In genomic region chr17:59786536-59787319, GRCh38 we compare ENCODE assay signal across 1 cellular context.
TF ChIP-seq lines count a peak whose summit lies in the region.

No MANE protein-coding gene starts in this region.

TF ChIP-seq in HepG2, 621 proteins besides CTCF, POLR2A, EP300 and RAD21 (continued from another document and continues in another):
- TF ChIP-seq, protein P1, sequence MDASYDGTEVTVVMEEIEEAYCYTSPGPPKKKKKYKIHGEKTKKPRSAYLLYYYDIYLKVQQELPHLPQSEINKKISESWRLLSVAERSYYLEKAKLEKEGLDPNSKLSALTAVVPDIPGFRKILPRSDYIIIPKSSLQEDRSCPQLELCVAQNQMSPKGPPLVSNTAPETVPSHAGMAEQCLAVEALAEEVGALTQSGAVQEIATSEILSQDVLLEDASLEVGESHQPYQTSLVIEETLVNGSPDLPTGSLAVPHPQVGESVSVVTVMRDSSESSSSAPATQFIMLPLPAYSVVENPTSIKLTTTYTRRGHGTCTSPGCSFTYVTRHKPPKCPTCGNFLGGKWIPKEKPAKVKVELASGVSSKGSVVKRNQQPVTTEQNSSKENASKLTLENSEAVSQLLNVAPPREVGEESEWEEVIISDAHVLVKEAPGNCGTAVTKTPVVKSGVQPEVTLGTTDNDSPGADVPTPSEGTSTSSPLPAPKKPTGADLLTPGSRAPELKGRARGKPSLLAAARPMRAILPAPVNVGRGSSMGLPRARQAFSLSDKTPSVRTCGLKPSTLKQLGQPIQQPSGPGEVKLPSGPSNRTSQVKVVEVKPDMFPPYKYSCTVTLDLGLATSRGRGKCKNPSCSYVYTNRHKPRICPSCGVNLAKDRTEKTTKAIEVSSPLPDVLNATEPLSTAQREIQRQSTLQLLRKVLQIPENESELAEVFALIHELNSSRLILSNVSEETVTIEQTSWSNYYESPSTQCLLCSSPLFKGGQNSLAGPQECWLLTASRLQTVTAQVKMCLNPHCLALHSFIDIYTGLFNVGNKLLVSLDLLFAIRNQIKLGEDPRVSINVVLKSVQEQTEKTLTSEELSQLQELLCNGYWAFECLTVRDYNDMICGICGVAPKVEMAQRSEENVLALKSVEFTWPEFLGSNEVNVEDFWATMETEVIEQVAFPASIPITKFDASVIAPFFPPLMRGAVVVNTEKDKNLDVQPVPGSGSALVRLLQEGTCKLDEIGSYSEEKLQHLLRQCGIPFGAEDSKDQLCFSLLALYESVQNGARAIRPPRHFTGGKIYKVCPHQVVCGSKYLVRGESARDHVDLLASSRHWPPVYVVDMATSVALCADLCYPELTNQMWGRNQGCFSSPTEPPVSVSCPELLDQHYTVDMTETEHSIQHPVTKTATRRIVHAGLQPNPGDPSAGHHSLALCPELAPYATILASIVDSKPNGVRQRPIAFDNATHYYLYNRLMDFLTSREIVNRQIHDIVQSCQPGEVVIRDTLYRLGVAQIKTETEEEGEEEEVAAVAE (CRISPR knock-in tag; IDR thresholded peaks at IDR 0.05; ENCODE audit: borderline replicate concordance) = peak; percentile 96
- TF ChIP-seq SKI (IDR thresholded peaks at IDR 0.05; ENCODE audit: partially characterized antibody) (peak; percentile 91), ZNF790 (CRISPR knock-in tag; IDR thresholded peaks at IDR 0.05; ENCODE audit: borderline replicate concordance) (no peak; the same call in 1 of the 2 replicates), ZNF709 (CRISPR knock-in tag; IDR thresholded peaks at IDR 0.05) (no peak), ZNF567 (CRISPR knock-in tag; IDR thresholded peaks at IDR 0.05; ENCODE audit: borderline replicate concordance) (no peak), HMG20B (CRISPR knock-in tag; conservative IDR thresholded peaks at IDR 0.05) (peak; percentile 93), ARID2 (CRISPR knock-in tag; IDR thresholded peaks at IDR 0.05; ENCODE audit: borderline replicate concordance) (peak; percentile 97), ZNF121 (CRISPR knock-in tag; IDR thresholded peaks at IDR 0.05) (peak; percentile 53; the same call in 1 of the 2 replicates), EED (CRISPR knock-in tag; IDR thresholded peaks at IDR 0.05) (no peak), ZMAT3 (CRISPR knock-in tag; conservative IDR thresholded peaks at IDR 0.05) (peak; percentile 91), SNAPC5 (CRISPR knock-in tag; IDR thresholded peaks at IDR 0.05; ENCODE audit: borderline replicate concordance) (0 out of 2 replicates have a peak, but pooled peaks have one; percentile 87), MEIS2 (CRISPR knock-in tag; IDR thresholded peaks at IDR 0.05) (peak; percentile 90; the same call in 1 of the 2 replicates), ZNF878 (CRISPR knock-in tag; IDR thresholded peaks at IDR 0.05) (peak; percentile 97), MED8 (CRISPR knock-in tag; IDR thresholded peaks at IDR 0.05; ENCODE audit: insufficient replicate concordance) (peak; percentile 87), PITX1 (CRISPR knock-in tag; IDR thresholded peaks at IDR 0.05) (peak; percentile 89), ZNF670 (CRISPR knock-in tag; IDR thresholded peaks at IDR 0.05; ENCODE audit: borderline replicate concordance) (peak; percentile 81), IRF2 (CRISPR knock-in tag; IDR thresholded peaks at IDR 0.05) (peak; percentile 99), GATA4 (IDR thresholded peaks at IDR 0.05; ENCODE audit: borderline replicate concordance, low read depth) (peak; percentile 89), ZMYM4 (CRISPR knock-in tag; IDR thresholded peaks at IDR 0.05) (peak; percentile 92), ETS1 (CRISPR knock-in tag; IDR thresholded peaks at IDR 0.05) (no peak), NRL (CRISPR knock-in tag; IDR thresholded peaks at IDR 0.05; ENCODE audit: borderline replicate concordance) (peak; percentile 89; the same call in 1 of the 2 replicates), MAFK (conservative IDR thresholded peaks at IDR 0.05 in 1 of 2, IDR thresholded peaks at IDR 0.05 in 1 of 2; ENCODE audit: low read length in 2 of 2) (peak; percentile 64 to 71), GATAD1 (CRISPR knock-in tag; IDR thresholded peaks at IDR 0.05) (peak; percentile 82), AKNA (CRISPR knock-in tag; IDR thresholded peaks at IDR 0.05; ENCODE audit: borderline replicate concordance) (peak; percentile 59; the same call in 1 of the 2 replicates), ZNF564 (CRISPR knock-in tag; IDR thresholded peaks at IDR 0.05) (peak; percentile 70; the same call in 1 of the 2 replicates), ATF6 (CRISPR knock-in tag; conservative IDR thresholded peaks at IDR 0.05) (peak; percentile 94; the same call in 1 of the 2 replicates), ZNF841 (CRISPR knock-in tag; IDR thresholded peaks at IDR 0.05; ENCODE audit: borderline replicate concordance) (no peak), EHMT2 (IDR thresholded peaks at IDR 0.05; ENCODE audit: borderline replicate concordance, low read depth, low read length) (no peak), MEF2D (CRISPR knock-in tag; IDR thresholded peaks at IDR 0.05) (peak; percentile 92), ATF1 (CRISPR knock-in tag; IDR thresholded peaks at IDR 0.05) (peak; percentile 91), ZNF256 (CRISPR knock-in tag; conservative IDR thresholded peaks at IDR 0.05) (0 out of 2 replicates have a peak, but pooled peaks have one; percentile 52), MBD4 (IDR thresholded peaks at IDR 0.05; ENCODE audit: borderline replicate concordance, low read length) (peak; percentile 93; the same call in 1 of the 2 replicates), KLF6 (CRISPR knock-in tag; IDR thresholded peaks at IDR 0.05) (peak; percentile 99), SIN3B (IDR thresholded peaks at IDR 0.05; ENCODE audit: low read length) (peak; percentile 59; the same call in 1 of the 2 replicates)
- TF ChIP-seq, protein P2, sequence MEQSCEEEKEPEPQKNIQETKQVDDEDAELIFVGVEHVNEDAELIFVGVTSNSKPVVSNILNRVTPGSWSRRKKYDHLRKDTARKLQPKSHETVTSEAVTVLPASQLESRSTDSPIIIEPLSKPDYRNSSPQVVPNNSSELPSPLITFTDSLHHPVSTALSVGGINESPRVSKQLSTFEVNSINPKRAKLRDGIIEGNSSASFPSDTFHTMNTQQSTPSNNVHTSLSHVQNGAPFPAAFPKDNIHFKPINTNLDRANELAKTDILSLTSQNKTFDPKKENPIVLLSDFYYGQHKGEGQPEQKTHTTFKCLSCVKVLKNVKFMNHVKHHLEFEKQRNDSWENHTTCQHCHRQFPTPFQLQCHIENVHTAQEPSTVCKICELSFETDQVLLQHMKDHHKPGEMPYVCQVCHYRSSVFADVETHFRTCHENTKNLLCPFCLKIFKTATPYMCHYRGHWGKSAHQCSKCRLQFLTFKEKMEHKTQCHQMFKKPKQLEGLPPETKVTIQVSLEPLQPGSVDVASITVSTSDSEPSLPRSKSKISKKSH (CRISPR knock-in tag; IDR thresholded peaks at IDR 0.05; ENCODE audit: borderline replicate concordance) = no peak
- TF ChIP-seq, protein P3, sequence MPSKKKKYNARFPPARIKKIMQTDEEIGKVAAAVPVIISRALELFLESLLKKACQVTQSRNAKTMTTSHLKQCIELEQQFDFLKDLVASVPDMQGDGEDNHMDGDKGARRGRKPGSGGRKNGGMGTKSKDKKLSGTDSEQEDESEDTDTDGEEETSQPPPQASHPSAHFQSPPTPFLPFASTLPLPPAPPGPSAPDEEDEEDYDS (CRISPR knock-in tag; IDR thresholded peaks at IDR 0.05) = peak; percentile 96
- TF ChIP-seq, protein P4, sequence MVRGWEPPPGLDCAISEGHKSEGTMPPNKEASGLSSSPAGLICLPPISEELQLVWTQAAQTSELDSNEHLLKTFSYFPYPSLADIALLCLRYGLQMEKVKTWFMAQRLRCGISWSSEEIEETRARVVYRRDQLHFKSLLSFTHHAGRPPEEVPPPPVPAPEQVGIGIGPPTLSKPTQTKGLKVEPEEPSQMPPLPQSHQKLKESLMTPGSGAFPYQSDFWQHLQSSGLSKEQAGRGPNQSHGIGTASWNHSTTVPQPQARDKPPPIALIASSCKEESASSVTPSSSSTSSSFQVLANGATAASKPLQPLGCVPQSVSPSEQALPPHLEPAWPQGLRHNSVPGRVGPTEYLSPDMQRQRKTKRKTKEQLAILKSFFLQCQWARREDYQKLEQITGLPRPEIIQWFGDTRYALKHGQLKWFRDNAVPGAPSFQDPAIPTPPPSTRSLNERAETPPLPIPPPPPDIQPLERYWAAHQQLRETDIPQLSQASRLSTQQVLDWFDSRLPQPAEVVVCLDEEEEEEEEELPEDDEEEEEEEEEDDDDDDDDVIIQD (CRISPR knock-in tag; IDR thresholded peaks at IDR 0.05; ENCODE audit: low read depth) = peak; percentile 96
- TF ChIP-seq, protein P5, sequence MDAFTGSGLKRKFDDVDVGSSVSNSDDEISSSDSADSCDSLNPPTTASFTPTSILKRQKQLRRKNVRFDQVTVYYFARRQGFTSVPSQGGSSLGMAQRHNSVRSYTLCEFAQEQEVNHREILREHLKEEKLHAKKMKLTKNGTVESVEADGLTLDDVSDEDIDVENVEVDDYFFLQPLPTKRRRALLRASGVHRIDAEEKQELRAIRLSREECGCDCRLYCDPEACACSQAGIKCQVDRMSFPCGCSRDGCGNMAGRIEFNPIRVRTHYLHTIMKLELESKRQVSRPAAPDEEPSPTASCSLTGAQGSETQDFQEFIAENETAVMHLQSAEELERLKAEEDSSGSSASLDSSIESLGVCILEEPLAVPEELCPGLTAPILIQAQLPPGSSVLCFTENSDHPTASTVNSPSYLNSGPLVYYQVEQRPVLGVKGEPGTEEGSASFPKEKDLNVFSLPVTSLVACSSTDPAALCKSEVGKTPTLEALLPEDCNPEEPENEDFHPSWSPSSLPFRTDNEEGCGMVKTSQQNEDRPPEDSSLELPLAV (CRISPR knock-in tag; conservative IDR thresholded peaks at IDR 0.05; ENCODE audit: low read depth) = no peak
